In genomic region chr5:77987331-77987730, GRCh38 we compare ENCODE assay signal across 33 cellular contexts.
DNase-seq lines count a peak whose midpoint lies in the region; ATAC-seq, FAIRE-seq and TF ChIP-seq lines count a peak whose summit lies in the region.
"Had no signal": no experiment of that assay in that cellular context is flagged by ENCODE, and none has a peak within 500 bp of the region (broad histone marks: within the 10 kb centered on the region; RNA-seq: fewer than 3 reads in every experiment).

No MANE protein-coding gene starts in this region.

- FAIRE-seq in HTR-8/SVneo (lab: Jason Lieb, UNC): no peak
- FAIRE-seq: A549 had no signal

- no peaks in the 10 kb centered on the region for H3K9me2 ChIP-seq in GM23338 (ENCODE audit: insufficient read depth)

- TF ChIP-seq CTCF in GM23338 (conservative IDR thresholded peaks at IDR 0.05; ENCODE audit: low read depth in 2 of 2) (no peak), WERI-Rb-1 (IDR thresholded peaks at IDR 0.05; ENCODE audit: low read depth, low read length) (no peak), Caco-2 (IDR thresholded peaks at IDR 0.05; ENCODE audit: insufficient read depth in 1 of 2, low read depth in 1 of 2, low read length in 1 of 2, severe bottlenecking in 1 of 2, unreplicated experiment in 1 of 2) (no peak)

- H3K4me1 ChIP-seq in GM23338 (ENCODE audit: insufficient read depth): peaks cover 44% of the 10 kb centered on the region
- peaks cover 6% of the 10 kb centered on the region; the same call in 1 of the 2 replicates for H3K4me1 ChIP-seq in Caco-2
- H3K4me1 ChIP-seq: gastrocnemius medialis, sigmoid colon had no signal

- no TSS peak for BruUV-seq in Caco-2 (replicated peaks; lab: Mats Ljungman, UMichigan)

- H2AFZ ChIP-seq in GM23338: no peak overlapping the region
- H2AFZ ChIP-seq: hepatocyte had no signal

- no peaks in the 10 kb centered on the region for H3F3A ChIP-seq in GM23338 (replicated peaks; ENCODE audit: low read depth)

- H3K27me3 ChIP-seq in GM23338 (ENCODE audit: insufficient read depth) (peaks cover 13% of the 10 kb centered on the region), WERI-Rb-1 (ENCODE audit: insufficient read depth, low read depth, severe bottlenecking) (no peaks in the 10 kb centered on the region), Caco-2 (replicated peaks; ENCODE audit: control insufficient read depth, insufficient read depth, low read length) (no peaks in the 10 kb centered on the region)
- H3K27me3 ChIP-seq: hepatocyte, stomach, transverse colon had no signal

- H3K9me3 ChIP-seq in WERI-Rb-1 (ENCODE audit: severe bottlenecking): no peaks in the 10 kb centered on the region
- no peaks in the 10 kb centered on the region for H3K9me3 ChIP-seq in Caco-2
- H3K9me3 ChIP-seq: A549, gastrocnemius medialis, psoas muscle, sigmoid colon, stomach, transverse colon had no signal

- no peaks in the 10 kb centered on the region for H3K36me3 ChIP-seq in GM23338 (ENCODE audit: insufficient read depth)
- H3K36me3 ChIP-seq in WERI-Rb-1: no peaks in the 10 kb centered on the region
- H3K36me3 ChIP-seq in Caco-2 (ENCODE audit: control insufficient read depth, insufficient read depth, low read length): no peaks in the 10 kb centered on the region
- H3K36me3 ChIP-seq: gastrocnemius medialis, sigmoid colon, transverse colon had no signal

- H3K4me1 Mint-ChIP-seq in GM23338 (peaks cover 63% of the 10 kb centered on the region), Caco-2 (ENCODE audit: low read depth, unreplicated experiment) (no peaks in the 10 kb centered on the region)
- H3K4me1 Mint-ChIP-seq: activated CD4-positive, alpha-beta T cell treated with anti-CD3 and anti-CD28 coated beads, Interleukin-2, amount 10 ng/mL, durations not matched to agents 7 days and 5 days; T-cell had no signal

- H3K27ac Mint-ChIP-seq in GM23338: no peak overlapping the region
- no peak overlapping the region for H3K27ac Mint-ChIP-seq in Caco-2 (ENCODE audit: unreplicated experiment)
- H3K27ac Mint-ChIP-seq: activated CD4-positive, alpha-beta T cell treated with anti-CD3 and anti-CD28 coated beads, Interleukin-2, amount 10 ng/mL, durations not matched to agents 7 days and 5 days; CD4-positive, alpha-beta memory T cell; dendritic cell treated with granulocyte-macrophage colony-stimulating factor and Interleukin-4, amounts not matched to agents 40 ng/mL and 50 ng/mL, for 4 days; T-cell; WTC11 had no signal

- ATAC-seq in GM23338 (peak; percentile 16; the same call in 2 of the 3 replicates), GM18867 (IDR thresholded peaks at IDR 0.05; ENCODE audit: unreplicated experiment) (no peak), GM19324 (IDR thresholded peaks at IDR 0.05; ENCODE audit: low FRiP score, unreplicated experiment) (no peak)
- ATAC-seq: A549, gastrocnemius medialis, psoas muscle, T-cell, WTC11 had no signal

- POLR2A ChIA-PET in Caco-2 (lab: Charles Lee): no interaction called here

- CTCF ChIA-PET in Caco-2 (lab: Charles Lee): no interaction called here

- H3K27me3 Mint-ChIP-seq in GM23338 (ENCODE audit: insufficient read depth, low read depth, poor library complexity) (peaks cover 31% of the 10 kb centered on the region), Caco-2 (ENCODE audit: insufficient read depth, unreplicated experiment) (no peaks in the 10 kb centered on the region)
- H3K27me3 Mint-ChIP-seq: CD4-positive, alpha-beta memory T cell; central memory CD8-positive, alpha-beta T cell; T-cell had no signal

- H3K4me3 ChIP-seq in GM23338 (no peak overlapping the region), WERI-Rb-1 (ENCODE audit: low read depth, low read length) (no peak overlapping the region), Caco-2 (ENCODE audit: low read depth, low read length) (no peak overlapping the region)
- H3K4me3 ChIP-seq: A549, gastrocnemius medialis, hepatocyte, lung, psoas muscle, sigmoid colon, stomach, transverse colon had no signal

- H4K20me1 ChIP-seq in GM23338 (replicated peaks; ENCODE audit: insufficient read depth): peaks cover 5% of the 10 kb centered on the region

- intact Hi-C loops in head of caudate nucleus (cut with DNase I) (no loop called here), Caco-2 (cut with micrococcal nuclease; ENCODE audit: unreplicated experiment) (no loop called here)

- H3K4me2 ChIP-seq in GM23338: no peak overlapping the region; the same call in 1 of the 2 replicates
- H3K4me2 ChIP-seq: A549, hepatocyte had no signal

- H3K4me3 Mint-ChIP-seq in GM23338 (no peak overlapping the region), Caco-2 (ENCODE audit: unreplicated experiment) (no peak overlapping the region)
- H3K4me3 Mint-ChIP-seq: activated CD4-positive, alpha-beta T cell treated with anti-CD3 and anti-CD28 coated beads, Interleukin-2, amount 10 ng/mL, durations not matched to agents 7 days and 5 days; CD4-positive, alpha-beta memory T cell; central memory CD8-positive, alpha-beta T cell; dendritic cell treated with granulocyte-macrophage colony-stimulating factor and Interleukin-4, amounts not matched to agents 40 ng/mL and 50 ng/mL, for 4 days; H9; T-cell; WTC11 had no signal

- H3K79me2 ChIP-seq in GM23338 (replicated peaks; ENCODE audit: insufficient read depth): no peaks in the 10 kb centered on the region
- H3K79me2 ChIP-seq: hepatocyte had no signal

- H3K27ac ChIP-seq in GM23338 (ENCODE audit: low read depth): no peak overlapping the region
- H3K27ac ChIP-seq in WERI-Rb-1: no peak overlapping the region; the same call in 1 of the 2 replicates
- H3K27ac ChIP-seq: A549, gastrocnemius medialis, hepatocyte, psoas muscle, sigmoid colon, stomach, transverse colon had no signal

- H3K36me3 Mint-ChIP-seq in GM23338 (ENCODE audit: low read depth) (no peaks in the 10 kb centered on the region), Caco-2 (ENCODE audit: insufficient read depth, unreplicated experiment) (peaks cover 5% of the 10 kb centered on the region)
- H3K36me3 Mint-ChIP-seq: CD4-positive, alpha-beta memory T cell; T-cell; WTC11 had no signal

- DNase-seq in GM23338 (ENCODE audit: low spot score) (no peak), WERI-Rb-1 (peak; percentile 60), head of caudate nucleus (peak in 40 of 42 donors; percentile 49 to 89 (median 74)), occipital lobe (lab: John Stamatoyannopoulos, UW) (peak; percentile 52), HTR-8/SVneo (ENCODE audit: insufficient read length, low spot score) (no peak), Caco-2 (no peak)
- DNase-seq: activated CD4-positive, alpha-beta T cell treated with anti-CD3 and anti-CD28 coated beads, Interleukin-2, amount 10 ng/mL, durations not matched to agents 7 days and 5 days; activated gamma-delta T cell; activated T-cell treated with anti-CD3 and anti-CD28 coated beads, Interleukin-2, amount 50 U/mL, for 1 hour; CD4-positive, alpha-beta memory T cell; gastrocnemius medialis; H9; MV-4-11; NCI-H146; NCI-H2107; NCI-H345; NCI-H748 treated with DMSO at 0.1 percent for 48 hours; psoas muscle; SIG-M5; sigmoid colon; stimulated activated CD4-positive, alpha-beta T cell treated with anti-CD3 and anti-CD28 coated beads, Interleukin-12 subunit alpha, Interleukin-12 subunit beta, amount 100 ng/mL, for 4 hours; stimulated activated CD4-positive, alpha-beta T cell treated with anti-CD3 and anti-CD28 coated beads, Interleukin-2, amount 100 ng/mL, for 48 hours; stomach; T-cell; transverse colon had no signal

- H3K9me3 Mint-ChIP-seq in GM23338 (no peaks in the 10 kb centered on the region), Caco-2 (ENCODE audit: unreplicated experiment) (no peaks in the 10 kb centered on the region)
- H3K9me3 Mint-ChIP-seq: activated CD4-positive, alpha-beta T cell treated with anti-CD3 and anti-CD28 coated beads, Interleukin-2, amount 10 ng/mL, durations not matched to agents 7 days and 5 days; CD4-positive, alpha-beta memory T cell; central memory CD8-positive, alpha-beta T cell; dendritic cell treated with granulocyte-macrophage colony-stimulating factor and Interleukin-4, amounts not matched to agents 40 ng/mL and 50 ng/mL, for 4 days; H9; T-cell; WTC11 had no signal

TF ChIP-seq in GM23338, 12 proteins besides CTCF, POLR2A, EP300 and RAD21 (continues in another document):
- TF ChIP-seq, protein P1, sequence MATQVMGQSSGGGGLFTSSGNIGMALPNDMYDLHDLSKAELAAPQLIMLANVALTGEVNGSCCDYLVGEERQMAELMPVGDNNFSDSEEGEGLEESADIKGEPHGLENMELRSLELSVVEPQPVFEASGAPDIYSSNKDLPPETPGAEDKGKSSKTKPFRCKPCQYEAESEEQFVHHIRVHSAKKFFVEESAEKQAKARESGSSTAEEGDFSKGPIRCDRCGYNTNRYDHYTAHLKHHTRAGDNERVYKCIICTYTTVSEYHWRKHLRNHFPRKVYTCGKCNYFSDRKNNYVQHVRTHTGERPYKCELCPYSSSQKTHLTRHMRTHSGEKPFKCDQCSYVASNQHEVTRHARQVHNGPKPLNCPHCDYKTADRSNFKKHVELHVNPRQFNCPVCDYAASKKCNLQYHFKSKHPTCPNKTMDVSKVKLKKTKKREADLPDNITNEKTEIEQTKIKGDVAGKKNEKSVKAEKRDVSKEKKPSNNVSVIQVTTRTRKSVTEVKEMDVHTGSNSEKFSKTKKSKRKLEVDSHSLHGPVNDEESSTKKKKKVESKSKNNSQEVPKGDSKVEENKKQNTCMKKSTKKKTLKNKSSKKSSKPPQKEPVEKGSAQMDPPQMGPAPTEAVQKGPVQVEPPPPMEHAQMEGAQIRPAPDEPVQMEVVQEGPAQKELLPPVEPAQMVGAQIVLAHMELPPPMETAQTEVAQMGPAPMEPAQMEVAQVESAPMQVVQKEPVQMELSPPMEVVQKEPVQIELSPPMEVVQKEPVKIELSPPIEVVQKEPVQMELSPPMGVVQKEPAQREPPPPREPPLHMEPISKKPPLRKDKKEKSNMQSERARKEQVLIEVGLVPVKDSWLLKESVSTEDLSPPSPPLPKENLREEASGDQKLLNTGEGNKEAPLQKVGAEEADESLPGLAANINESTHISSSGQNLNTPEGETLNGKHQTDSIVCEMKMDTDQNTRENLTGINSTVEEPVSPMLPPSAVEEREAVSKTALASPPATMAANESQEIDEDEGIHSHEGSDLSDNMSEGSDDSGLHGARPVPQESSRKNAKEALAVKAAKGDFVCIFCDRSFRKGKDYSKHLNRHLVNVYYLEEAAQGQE (IDR thresholded peaks at IDR 0.05; ENCODE audit: unreplicated experiment): no peak
- TF ChIP-seq, protein P2, sequence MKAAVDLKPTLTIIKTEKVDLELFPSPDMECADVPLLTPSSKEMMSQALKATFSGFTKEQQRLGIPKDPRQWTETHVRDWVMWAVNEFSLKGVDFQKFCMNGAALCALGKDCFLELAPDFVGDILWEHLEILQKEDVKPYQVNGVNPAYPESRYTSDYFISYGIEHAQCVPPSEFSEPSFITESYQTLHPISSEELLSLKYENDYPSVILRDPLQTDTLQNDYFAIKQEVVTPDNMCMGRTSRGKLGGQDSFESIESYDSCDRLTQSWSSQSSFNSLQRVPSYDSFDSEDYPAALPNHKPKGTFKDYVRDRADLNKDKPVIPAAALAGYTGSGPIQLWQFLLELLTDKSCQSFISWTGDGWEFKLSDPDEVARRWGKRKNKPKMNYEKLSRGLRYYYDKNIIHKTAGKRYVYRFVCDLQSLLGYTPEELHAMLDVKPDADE (IDR thresholded peaks at IDR 0.05): no peak
- no peak for TF ChIP-seq POLR2AphosphoS5 (IDR thresholded peaks at IDR 0.05; ENCODE audit: low read depth)
- TF ChIP-seq ZNF114 (CRISPR knock-in tag; IDR thresholded peaks at IDR 0.05): no peak
- no peak for TF ChIP-seq EZH2phosphoT487 (IDR thresholded peaks at IDR 0.05; ENCODE audit: unreplicated experiment)
- no peak for TF ChIP-seq STAT1 (IDR thresholded peaks at IDR 0.05; ENCODE audit: unreplicated experiment)

Comparison
In these comparisons a context has a peak if more than half of its experiments do, and no peak if none do; other contexts are left out.
1. DNase-seq: peak in WERI-Rb-1 (single experiment), head of caudate nucleus (40 of 42) and occipital lobe (single experiment); none in GM23338 (single experiment), HTR-8/SVneo (single experiment) and Caco-2 (0 of 2).